Comparison of ENCODE assay signal across 1 cellular context in the genomic region with DNA sequence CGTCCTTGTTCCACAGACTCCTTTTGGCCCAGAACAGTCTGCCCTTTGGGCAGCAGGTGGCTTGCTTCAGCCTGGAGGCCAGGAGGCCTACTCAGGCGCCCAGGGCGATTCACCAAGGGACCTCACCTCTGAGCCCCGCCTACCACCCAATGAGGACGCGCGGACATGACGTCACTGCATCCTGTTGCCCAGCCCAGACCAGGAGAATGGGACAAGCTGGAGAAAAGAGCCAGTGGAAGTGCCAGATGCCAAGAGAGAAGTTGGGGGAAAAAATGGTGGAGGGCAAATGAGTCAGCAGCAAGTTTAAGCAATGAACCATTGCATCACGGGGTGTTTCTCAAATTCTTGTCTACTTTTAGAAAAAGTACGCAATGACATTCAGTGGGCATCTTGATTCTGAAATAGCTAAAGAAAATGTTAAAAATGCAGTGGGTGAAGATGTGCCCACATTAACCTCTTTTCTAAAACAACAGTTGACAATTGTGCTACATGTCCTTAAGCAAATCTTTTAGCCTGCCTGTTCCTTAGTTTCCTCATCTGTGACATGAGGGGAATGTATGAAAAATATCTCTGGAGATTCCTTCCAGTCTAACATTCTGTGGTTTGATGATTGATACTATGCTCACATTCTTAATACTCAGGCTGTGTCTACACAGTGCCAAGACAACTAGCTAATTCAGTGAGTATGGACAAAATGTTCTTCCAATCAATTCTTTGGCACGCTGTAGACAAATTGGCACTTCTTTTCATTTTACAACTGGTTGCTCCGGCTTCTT.
A peak's percentile ranks its signal among the peaks of the same experiment; 100 is the strongest.
TF ChIP-seq lines count a peak whose summit lies in the region.

No MANE protein-coding gene starts in this region.

TF ChIP-seq in H1, 55 proteins besides CTCF, POLR2A, EP300 and RAD21:
- TF ChIP-seq YY1 (IDR thresholded peaks at IDR 0.05; ENCODE audit: low read depth, low read length) (no peak), MAFK (IDR thresholded peaks at IDR 0.05; ENCODE audit: low read depth, low read length) (no peak), CREB1 (IDR thresholded peaks at IDR 0.05) (peak; percentile 43; the same call in 1 of the 2 replicates)
